8 cellular contexts compared by ENCODE assay signal in the genomic region with DNA sequence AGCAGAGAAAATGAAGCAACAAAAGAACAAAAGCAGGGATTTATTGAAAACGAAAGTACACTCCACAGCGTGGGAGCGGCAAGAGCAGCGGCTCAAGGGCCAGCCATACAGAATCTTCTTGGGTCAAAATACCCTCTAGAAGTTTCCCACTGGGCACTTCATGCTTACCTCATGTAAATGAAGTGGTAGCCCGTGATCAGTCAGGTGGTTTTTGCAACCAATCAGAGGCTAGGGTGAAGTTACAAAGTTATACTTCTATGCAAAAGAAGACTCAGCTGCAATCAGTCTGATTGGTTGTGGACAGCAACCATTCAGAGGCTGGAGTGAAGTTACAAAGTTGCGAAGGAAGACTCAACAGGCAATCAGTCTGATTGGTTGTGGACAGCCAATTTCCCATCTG. TPM values are rescaled to one million over a fixed set of nuclear protein-coding genes. Genes with fewer than 3 reads are reported as not detected.
DNase-seq lines count a peak whose midpoint lies in the region; ATAC-seq and TF ChIP-seq lines count a peak whose summit lies in the region.

No MANE protein-coding gene starts in this region.

- H3K9me3 ChIP-seq in RWPE2 (ENCODE audit: severe bottlenecking) (no peaks in the 10 kb centered on the region), tibial artery (no peaks in the 10 kb centered on the region)

- H3K4me3 ChIP-seq in RWPE2 (ENCODE audit: severe bottlenecking) (peak overlapping the region; percentile 9), choroid plexus epithelial cell (ENCODE audit: low read depth, low read length) (peak overlapping the region; percentile 39), tibial artery (peak overlapping the region; percentile 40 to 47)

- peaks cover 8% of the 10 kb centered on the region for H3K4me1 Mint-ChIP-seq in type B pancreatic cell (ENCODE audit: unreplicated experiment)

- peak; percentile 74 for ATAC-seq in RWPE2 (ENCODE audit: low read depth)

- H3K27me3 ChIP-seq in RWPE2 (ENCODE audit: insufficient read depth, poor library complexity, severe bottlenecking), result no peaks in the 10 kb centered on the region
- no peaks in the 10 kb centered on the region for H3K27me3 ChIP-seq in tibial artery

- in situ Hi-C loops in ACHN (cut with HindIII; ENCODE audit: low pct_ligation_motif_present, low pct_unique_long_range_greater_than_20kb, low sequenced_read_pairs), result no loop called here

- no peaks in the 10 kb centered on the region for H3K27me3 Mint-ChIP-seq in type B pancreatic cell

- no peak overlapping the region for H3K27ac Mint-ChIP-seq in type B pancreatic cell

- no peaks in the 10 kb centered on the region for H3K36me3 ChIP-seq in RWPE2 (ENCODE audit: low read depth)
- no peaks in the 10 kb centered on the region for H3K36me3 ChIP-seq in tibial artery

- H3K36me3 Mint-ChIP-seq in type B pancreatic cell, result no peaks in the 10 kb centered on the region

- no peak for TF ChIP-seq CTCF in RWPE2 (IDR thresholded peaks at IDR 0.05; ENCODE audit: poor library complexity, severe bottlenecking)
- no peak for TF ChIP-seq CTCF in choroid plexus epithelial cell (conservative IDR thresholded peaks at IDR 0.05; ENCODE audit: low read depth, low read length)
- TF ChIP-seq CTCF in tibial artery (IDR thresholded peaks at IDR 0.05), result no peak
- no peak for TF ChIP-seq CTCF in type B pancreatic cell (conservative IDR thresholded peaks at IDR 0.05)

- DNase-seq in ACHN (peak; percentile 14), H4 (ENCODE audit: low spot score) (peak; percentile 81), RWPE2 (ENCODE audit: low spot score) (no peak), choroid plexus epithelial cell (ENCODE audit: low read depth) (peak; percentile 82), medulla oblongata (ENCODE audit: extremely low spot score) (peak; percentile 89), tibial artery (no peak), NCI-H510A treated with DMSO at 0.1 percent for 48 hours (lab: John Stamatoyannopoulos, UW) (no peak), type B pancreatic cell (ENCODE audit: extremely low spot score, unreplicated experiment) (no peak)

- H3K4me1 ChIP-seq in RWPE2 (ENCODE audit: insufficient read depth, poor library complexity, severe bottlenecking) (peaks cover 4% of the 10 kb centered on the region), tibial artery (peaks cover 0 to 5% (median 0%) of the 10 kb centered on the region in 4 donors)

- H3K27ac ChIP-seq in RWPE2 (ENCODE audit: poor library complexity, severe bottlenecking) (no peak overlapping the region), tibial artery (peak overlapping the region in 1 of 2 donors; percentile 32)

- H3K4me3 Mint-ChIP-seq in type B pancreatic cell, result no peak overlapping the region

- no peaks in the 10 kb centered on the region for H3K9me3 Mint-ChIP-seq in type B pancreatic cell

- intact Hi-C loops in tibial artery (cut with DNase I; ENCODE audit: low total_unique reads), result loop anchor here (5.0 to 10.0 kb wide), 2 partner anchors 92 to 444 kb away; no protein-coding TSS in a partner anchor

RNA-seq across cellular contexts. Expression of gene TRH, which starts 37.8 kb away (rescaled TPM):
- not detected in 2 replicates for total RNA-seq in H4 (2014; rRNA removed; shearing (Covaris generic))
- total RNA-seq in type B pancreatic cell (ENCODE audit: low replicate concordance), result 0.74 and 5.3 TPM in 2 replicates

RNA-seq across cellular contexts. Expression of gene TMCC1, which starts 43.2 kb away (rescaled TPM):
- total RNA-seq in H4 (2014; rRNA removed; shearing (Covaris generic)), result 5.1 and 11.1 TPM in 2 replicates
- 46.9 and 50.8 TPM in 2 replicates for total RNA-seq in type B pancreatic cell (ENCODE audit: low replicate concordance)

Comparison
In these comparisons a context has a peak if more than half of its experiments do, and no peak if none do; other contexts are left out.
1. DNase-seq: peak in ACHN (single experiment), H4 (single experiment), choroid plexus epithelial cell (single experiment) and medulla oblongata (single experiment); none in RWPE2 (single experiment), tibial artery (0 of 2), NCI-H510A treated with DMSO at 0.1 percent for 48 hours (single experiment) and type B pancreatic cell (single experiment).
2. Peak in every context shown above with its lines, with median percentiles within 50 percentile points of each other: H3K4me3 ChIP-seq.